ENCODE assay signal across 9 cellular contexts in genomic region chr21:42561742-42562141, GRCh38. TPM values are rescaled to one million over a fixed set of nuclear protein-coding genes. Genes with fewer than 3 reads are reported as not detected.
A peak's percentile ranks its signal among the peaks of the same experiment; 100 is the strongest.
DNase-seq lines count a peak whose midpoint lies in the region; ATAC-seq and TF ChIP-seq lines count a peak whose summit lies in the region.
"Had no signal": no experiment of that assay in that cellular context is flagged by ENCODE, and none has a peak within 500 bp of the region (broad histone marks: within the 10 kb centered on the region; RNA-seq: fewer than 3 reads in every experiment).

No MANE protein-coding gene starts in this region.

- H3K4me3 ChIP-seq in LNCaP clone FGC (ENCODE audit: low read depth, low read length) (no peak overlapping the region), colonic mucosa (no peak overlapping the region), upper lobe of right lung (no peak overlapping the region), foreskin fibroblast (ENCODE audit: low read depth in 1 of 2, low read length in 2 of 2) (no peak overlapping the region)

- H3K4me1 Mint-ChIP-seq in activated naive CD4-positive, alpha-beta T cell treated with anti-CD3 and anti-CD28 coated beads for 36 hours (ENCODE audit: low read depth), result no peaks in the 10 kb centered on the region

- H3K36me3 ChIP-seq in colonic mucosa (peaks cover 21% of the 10 kb centered on the region), upper lobe of right lung (peaks cover 34% of the 10 kb centered on the region)

- no peaks in the 10 kb centered on the region for H3K27me3 Mint-ChIP-seq in activated naive CD4-positive, alpha-beta T cell treated with anti-CD3 and anti-CD28 coated beads for 36 hours (ENCODE audit: low read depth)
- H3K27me3 Mint-ChIP-seq: natural killer cell treated with Interleukin-12 subunit alpha and Interleukin-12 subunit beta and Interleukin-15 and Interleukin-18, amount 100 ng/mL, for 72 hours had no signal

- H3K4me1 ChIP-seq in colonic mucosa (no peaks in the 10 kb centered on the region), upper lobe of right lung (no peaks in the 10 kb centered on the region)

- intact Hi-C loops in activated naive CD4-positive, alpha-beta T cell treated with anti-CD3 and anti-CD28 coated beads for 36 hours (cut with micrococcal nuclease), result no loop called here
- intact Hi-C loops in colonic mucosa (cut with DNase I) (no loop called here), upper lobe of right lung (cut with DNase I) (no loop called here)

- H3K4me3 Mint-ChIP-seq in activated naive CD4-positive, alpha-beta T cell treated with anti-CD3 and anti-CD28 coated beads for 36 hours, result no peak overlapping the region
- H3K4me3 Mint-ChIP-seq: natural killer cell treated with Interleukin-12 subunit alpha and Interleukin-12 subunit beta and Interleukin-15 and Interleukin-18, amount 100 ng/mL, for 72 hours had no signal

- H3K9ac ChIP-seq in colonic mucosa (ENCODE audit: low read depth in 2 of 2, low read length in 2 of 2), result peak overlapping the region in 1 of 2 donors; percentile 44

- H3K36me3 Mint-ChIP-seq in activated naive CD4-positive, alpha-beta T cell treated with anti-CD3 and anti-CD28 coated beads for 36 hours (ENCODE audit: low read depth), result peaks cover 13% of the 10 kb centered on the region

- H3K27ac Mint-ChIP-seq in activated naive CD4-positive, alpha-beta T cell treated with anti-CD3 and anti-CD28 coated beads for 36 hours, result peak overlapping the region; percentile 20
- H3K27ac Mint-ChIP-seq: natural killer cell treated with Interleukin-12 subunit alpha and Interleukin-12 subunit beta and Interleukin-15 and Interleukin-18, amount 100 ng/mL, for 72 hours had no signal

- no peak for ATAC-seq in upper lobe of right lung

- no peaks in the 10 kb centered on the region for H3K9me3 Mint-ChIP-seq in activated naive CD4-positive, alpha-beta T cell treated with anti-CD3 and anti-CD28 coated beads for 36 hours
- H3K9me3 Mint-ChIP-seq: natural killer cell treated with Interleukin-12 subunit alpha and Interleukin-12 subunit beta and Interleukin-15 and Interleukin-18, amount 100 ng/mL, for 72 hours had no signal

- CTCF ChIA-PET in activated naive CD4-positive, alpha-beta T cell treated with anti-CD3 and anti-CD28 coated beads for 36 hours (lab: Charles Lee), result no interaction called here

- H3K27me3 ChIP-seq in colonic mucosa, result no peaks in the 10 kb centered on the region
- no peaks in the 10 kb centered on the region for H3K27me3 ChIP-seq in upper lobe of right lung

- TF ChIP-seq CTCF in LNCaP clone FGC (IDR thresholded peaks at IDR 0.05; ENCODE audit: control insufficient read depth, extremely low read depth, insufficient read depth) (peak; percentile 0; the same call in 1 of the 2 replicates), colonic mucosa (IDR thresholded peaks at IDR 0.05) (no peak), upper lobe of right lung (IDR thresholded peaks at IDR 0.05) (no peak), foreskin fibroblast (IDR thresholded peaks at IDR 0.05; ENCODE audit: low read depth, low read length) (no peak)

- no peaks in the 10 kb centered on the region for H3K9me3 ChIP-seq in colonic mucosa
- H3K9me3 ChIP-seq in upper lobe of right lung, result no peaks in the 10 kb centered on the region

- DNase-seq in activated naive CD4-positive, alpha-beta T cell treated with anti-CD3 and anti-CD28 coated beads for 36 hours, result no peak
- no peak for DNase-seq in activated naive CD4-positive, alpha-beta T cell treated with anti-CD3 and anti-CD28 coated beads, Interleukin-2, amount 50 U/mL, for 16 hours
- DNase-seq in LNCaP clone FGC (ENCODE audit: low read depth) (no peak), colonic mucosa (peak; percentile 74), upper lobe of right lung (peak; percentile 51), foreskin fibroblast (no peak), Ammon's horn (ENCODE audit: low spot score) (no peak)
- DNase-seq in effector CD8-positive, alpha-beta T cell (lab: John Stamatoyannopoulos, UW), result no peak

- H3K27ac ChIP-seq in colonic mucosa (peak overlapping the region; percentile 18), upper lobe of right lung (no peak overlapping the region)

RNA-seq across cellular contexts. Expression of gene SLC37A1, which starts 48.1 kb away (rescaled TPM):
- total RNA-seq in activated naive CD4-positive, alpha-beta T cell treated with anti-CD3 and anti-CD28 coated beads for 36 hours, result 10 to 100 TPM; 18.4 to 18.7 TPM
- total RNA-seq in colonic mucosa (100 to 1,000 TPM in 1 of 2 donors, 10 to 100 TPM in 1; 98.5 to 118 TPM), upper lobe of right lung (21.6 TPM)

Comparison
In these comparisons a context has a peak if more than half of its experiments do, and no peak if none do; other contexts are left out.
1. DNase-seq: peak in colonic mucosa (single experiment) and upper lobe of right lung (single experiment); none in activated naive CD4-positive, alpha-beta T cell treated with anti-CD3 and anti-CD28 coated beads for 36 hours (single experiment), activated naive CD4-positive, alpha-beta T cell treated with anti-CD3 and anti-CD28 coated beads, Interleukin-2, amount 50 U/mL, for 16 hours (single experiment), LNCaP clone FGC (single experiment), foreskin fibroblast (0 of 2), Ammon's horn (single experiment) and effector CD8-positive, alpha-beta T cell (single experiment).